Comparison of ENCODE assay signal across 19 cellular contexts in the genomic region with DNA sequence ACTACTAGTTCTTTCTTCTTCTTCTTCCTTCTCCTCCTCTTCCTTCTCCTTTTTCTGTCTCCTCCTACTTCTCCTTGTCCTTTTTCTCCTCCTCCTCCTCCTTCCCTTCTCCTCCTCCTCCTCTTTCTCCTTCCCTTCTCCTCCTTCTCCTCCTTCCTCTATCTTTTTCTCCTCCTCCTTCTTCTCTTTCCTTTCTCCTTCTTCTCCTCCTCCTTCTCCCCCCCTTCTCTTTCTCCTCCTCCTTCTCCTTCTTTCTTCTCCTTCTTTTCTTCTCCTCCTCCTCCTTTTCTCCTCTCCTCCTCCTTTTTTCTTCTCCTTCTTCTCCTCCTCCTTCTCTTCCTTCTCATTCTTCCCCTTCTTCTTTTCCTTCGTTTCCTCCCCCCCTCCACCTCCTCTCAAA.
"Had no signal": no experiment of that assay in that cellular context is flagged by ENCODE, and none has a peak within 500 bp of the region (broad histone marks: within the 10 kb centered on the region; RNA-seq: fewer than 3 reads in every experiment).

No MANE protein-coding gene starts in this region.

- H3K4me3 ChIP-seq: esophagus muscularis mucosa, heart right ventricle, neural progenitor cell, right atrium auricular region, spleen, suprapubic skin, tibial nerve had no signal

- H3K9me3 ChIP-seq: suprapubic skin had no signal

- H3K9ac ChIP-seq: neural progenitor cell had no signal

- H3K4me2 ChIP-seq: neural progenitor cell had no signal

- H3K36me3 ChIP-seq: neural progenitor cell had no signal

- H3K27ac ChIP-seq: foreskin keratinocyte, neural progenitor cell, right atrium auricular region, suprapubic skin, tibial nerve had no signal

- H3K27me3 ChIP-seq: esophagus muscularis mucosa, foreskin keratinocyte, heart right ventricle, neural progenitor cell, right atrium auricular region, spleen, suprapubic skin, tibial nerve had no signal

- H2AFZ ChIP-seq: neural progenitor cell had no signal

- ATAC-seq: activated naive CD8-positive, alpha-beta T cell treated with anti-CD3 and anti-CD28 coated beads, Interleukin-2, amount 50 U/mL, for 24 hours; activated T-cell treated with anti-CD3 and anti-CD28 coated beads, Interleukin-2, amount 50 U/mL, for 4 hours; foreskin keratinocyte; heart right ventricle; natural killer cell had no signal

- H3K4me1 ChIP-seq: foreskin keratinocyte had no signal

- DNase-seq: activated CD4-positive, alpha-beta memory T cell treated with anti-CD3 and anti-CD28 coated beads, Interleukin-2, amount 10 ng/mL, durations not matched to agents 7 days and 5 days; activated CD4-positive, alpha-beta T cell treated with anti-CD3 and anti-CD28 coated beads for 1 hour; activated CD4-positive, alpha-beta T cell treated with anti-CD3 and anti-CD28 coated beads, Interleukin-2, amount 10 ng/mL, durations not matched to agents 7 days and 5 days; activated naive CD4-positive, alpha-beta T cell treated with Interleukin-2 at 50 U/mL for 16 hours; activated naive CD8-positive, alpha-beta T cell treated with anti-CD3 and anti-CD28 coated beads, Interleukin-2, amount 50 U/mL, for 24 hours; activated T-cell treated with anti-CD3 and anti-CD28 coated beads, Interleukin-2, amount 50 U/mL, for 4 hours; amygdala; caudate nucleus; foreskin keratinocyte; heart right ventricle; natural killer cell; spleen; stimulated activated naive CD4-positive, alpha-beta T cell; T-helper 9 cell had no signal
